8 cellular contexts compared by ENCODE assay signal in the genomic region with DNA sequence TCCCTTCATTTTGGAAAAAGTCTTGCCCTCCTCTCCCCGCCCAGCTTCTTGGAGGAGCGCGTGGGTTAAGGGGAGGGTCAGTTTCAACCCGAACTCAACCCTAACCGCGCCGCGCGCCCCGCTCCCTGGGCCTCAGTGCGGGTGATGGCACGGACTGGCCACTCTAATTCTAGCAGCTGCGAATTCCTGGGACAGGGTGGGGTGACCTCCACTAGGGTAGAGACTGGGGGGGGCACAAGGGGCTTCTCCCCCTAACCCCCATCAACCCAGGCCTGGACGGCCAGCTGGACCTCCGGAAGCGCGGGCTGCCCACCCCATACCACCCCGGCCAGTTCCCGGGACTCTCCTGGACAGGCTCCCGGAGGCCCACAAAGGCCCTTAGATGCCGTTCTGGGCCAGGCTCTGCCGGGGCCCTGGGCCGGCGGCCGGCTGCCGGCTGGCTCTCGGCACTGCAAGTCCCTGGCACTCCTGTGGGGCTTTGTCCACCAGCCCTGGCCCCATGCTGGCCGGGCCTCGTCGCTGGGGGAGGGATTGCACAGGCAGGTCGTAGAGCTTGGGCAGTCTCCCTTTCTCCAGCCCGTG. TPM values are rescaled to one million over a fixed set of nuclear protein-coding genes. Genes with fewer than 3 reads are reported as not detected.
DNase-seq lines count a peak whose midpoint lies in the region; ATAC-seq and TF ChIP-seq lines count a peak whose summit lies in the region.

No MANE protein-coding gene starts in this region.

- POLR2A ChIA-PET in PC-3 (lab: Charles Lee; ENCODE audit: unreplicated experiment): no interaction called here

- peaks cover 41% of the 10 kb centered on the region for H3K27me3 Mint-ChIP-seq in neural progenitor cell (ENCODE audit: insufficient read depth, low read depth)

- H3K27me3 ChIP-seq in PC-3 (ENCODE audit: low read length) (0 out of 2 replicates have a peak, but pooled peaks cover 3% of the 10 kb centered on the region), fibroblast of lung (ENCODE audit: control insufficient read depth, insufficient read depth, low read length) (peaks cover 2% of the 10 kb centered on the region), neural progenitor cell (peaks cover 92% of the 10 kb centered on the region)

- H3K4me3 ChIP-seq in PC-3 (ENCODE audit: low read length): peak overlapping the region; percentile 68
- peak overlapping the region in 1 of 4 experiments; percentile 63 for H3K4me3 ChIP-seq in fibroblast of lung (replicated peaks in 1 of 4; ENCODE audit: control extremely low read depth in 1 of 4, insufficient read depth in 1 of 4, low read depth in 3 of 4, low read length in 4 of 4)
- peak overlapping the region; percentile 76 for H3K4me3 ChIP-seq in neural progenitor cell

- peak; percentile 59 for DNase-seq in AG08396 (ENCODE audit: low spot score)
- DNase-seq in PC-3: no peak
- no peak for DNase-seq in fibroblast of lung (ENCODE audit: low read depth in 2 of 2)
- peak; percentile 61 for DNase-seq in neural progenitor cell (ENCODE audit: low spot score)
- no peak for DNase-seq in NCI-H2171 (lab: John Stamatoyannopoulos, UW)

- H3K36me3 ChIP-seq in PC-3 (ENCODE audit: low read depth, low read length) (no peaks in the 10 kb centered on the region), fibroblast of lung (ENCODE audit: control insufficient read depth, insufficient read depth, low read length) (no peaks in the 10 kb centered on the region), neural progenitor cell (no peaks in the 10 kb centered on the region)

- peak overlapping the region; percentile 81 for H3K4me2 ChIP-seq in PC-3 (ENCODE audit: low read length)
- H3K4me2 ChIP-seq in fibroblast of lung (ENCODE audit: extremely low read depth, insufficient read depth, low read length): peak overlapping the region; percentile 54
- peak overlapping the region; percentile 96 for H3K4me2 ChIP-seq in neural progenitor cell

- H3K9me2 ChIP-seq in PC-3 (replicated peaks; ENCODE audit: low read length): no peaks in the 10 kb centered on the region

- TF ChIP-seq CTCF in PC-3 (conservative IDR thresholded peaks at IDR 0.05; ENCODE audit: low read depth, low read length) (no peak), fibroblast of lung (conservative IDR thresholded peaks at IDR 0.05 in 1 of 2, IDR thresholded peaks at IDR 0.05 in 1 of 2; ENCODE audit: low read depth in 1 of 2, low read length in 2 of 2) (no peak), neural progenitor cell (IDR thresholded peaks at IDR 0.05) (no peak)

- H3K79me2 ChIP-seq in PC-3 (ENCODE audit: low read length): no peaks in the 10 kb centered on the region
- no peaks in the 10 kb centered on the region for H3K79me2 ChIP-seq in fibroblast of lung (ENCODE audit: control insufficient read depth, insufficient read depth, low read length)
- H3K79me2 ChIP-seq in neural progenitor cell (ENCODE audit: low read depth): no peaks in the 10 kb centered on the region

- CTCF ChIA-PET in PC-3 (lab: Charles Lee): interaction anchor here (0.5 to 1.8 kb wide), 2 partner anchors 180 to 364 kb away, joined by 4 to 44 read pairs; no protein-coding TSS in a partner anchor

- H3K27ac Mint-ChIP-seq in neural progenitor cell: no peak overlapping the region

- BruUV-seq in PC-3 (replicated peaks; lab: Mats Ljungman, UMichigan): no TSS peak

- H3K27ac ChIP-seq in PC-3 (ENCODE audit: low read length): no peak overlapping the region
- no peak overlapping the region for H3K27ac ChIP-seq in fibroblast of lung (ENCODE audit: insufficient read depth, low read length)
- no peak overlapping the region for H3K27ac ChIP-seq in neural progenitor cell

- H3K9me3 ChIP-seq in PC-3 (ENCODE audit: low read length): no peaks in the 10 kb centered on the region
- no peaks in the 10 kb centered on the region for H3K9me3 ChIP-seq in fibroblast of lung (ENCODE audit: control insufficient read depth, insufficient read depth, low read depth, low read length)
- no peaks in the 10 kb centered on the region for H3K9me3 ChIP-seq in neural progenitor cell (ENCODE audit: low read depth)

- intact Hi-C loops in PC-3 (cut with micrococcal nuclease): loop anchor here (5.0 kb wide), 1 partner anchor 254 kb away; a partner anchor contains a TSS

- no peaks in the 10 kb centered on the region for H3F3A ChIP-seq in PC-3 (ENCODE audit: low read length, unreplicated experiment)
- H3F3A ChIP-seq in neural progenitor cell (ENCODE audit: low read depth): no peaks in the 10 kb centered on the region

- H3K9ac ChIP-seq in PC-3 (ENCODE audit: low read length) (no peak overlapping the region), fibroblast of lung (ENCODE audit: insufficient read depth, low read length) (no peak overlapping the region), neural progenitor cell (no peak overlapping the region)

- peaks cover 10% of the 10 kb centered on the region for H3K4me1 Mint-ChIP-seq in neural progenitor cell

- H3K36me3 Mint-ChIP-seq in neural progenitor cell: no peaks in the 10 kb centered on the region

- no peak for ATAC-seq in PC-3
- no peak for ATAC-seq in GM18517 (IDR thresholded peaks at IDR 0.05; ENCODE audit: unreplicated experiment)
- ATAC-seq in GM19463 (IDR thresholded peaks at IDR 0.05; ENCODE audit: unreplicated experiment): no peak
- ATAC-seq in activated CD4-positive, CD25-positive, alpha-beta regulatory T cell treated with anti-CD3 and anti-CD28 coated beads, Interleukin-2, amount 50 U/mL, for 24 hours: no peak

- H2AFZ ChIP-seq in PC-3 (ENCODE audit: low read length) (peak overlapping the region; percentile 83; the same call in 1 of the 2 replicates), fibroblast of lung (ENCODE audit: low read length) (peak overlapping the region; percentile 34), neural progenitor cell (replicated peaks) (peak overlapping the region; percentile 100)

- peak overlapping the region; percentile 72 for H3K4me3 Mint-ChIP-seq in neural progenitor cell

- H4K20me1 ChIP-seq in PC-3 (ENCODE audit: low read length) (no peaks in the 10 kb centered on the region), fibroblast of lung (ENCODE audit: control insufficient read depth, extremely low read depth, insufficient read depth, low read length) (no peaks in the 10 kb centered on the region), neural progenitor cell (ENCODE audit: low read depth) (no peaks in the 10 kb centered on the region)

- H3K4me1 ChIP-seq in PC-3 (ENCODE audit: insufficient read depth, low read length) (no peaks in the 10 kb centered on the region), fibroblast of lung (ENCODE audit: control insufficient read depth, extremely low read depth, insufficient read depth, low read length) (no peaks in the 10 kb centered on the region), neural progenitor cell (peaks cover 7% of the 10 kb centered on the region)

- H3K9me3 Mint-ChIP-seq in neural progenitor cell: no peaks in the 10 kb centered on the region

RNA-seq across cellular contexts. Expression of a gene that starts 7.2 kb away (rescaled TPM):
- total RNA-seq in PC-3 (2014; rRNA removed) (not detected in 2 replicates), fibroblast of lung (under 0.01 and 0.17 TPM in 2 replicates), neural progenitor cell (ENCODE audit: low replicate concordance) (0.09 and 0.53 TPM in 2 replicates)
- 0.05 TPM in 2 replicates for polyA plus RNA-seq in fibroblast of lung
- polyA plus RNA-seq in fibroblast of lung (2012): 0.05 TPM in 1 of 2 replicates, not detected in the other
- not detected in 2 replicates for polyA minus RNA-seq in fibroblast of lung (ENCODE audit: low replicate concordance)

Comparison
In these comparisons a context has a peak if more than half of its experiments do, and no peak if none do; other contexts are left out.
1. DNase-seq: peak in AG08396 (single experiment) and neural progenitor cell (single experiment); none in PC-3 (single experiment), fibroblast of lung (0 of 2) and NCI-H2171 (single experiment).
2. H2AFZ ChIP-seq: peak in every context shown above with its lines; median percentile 100 in neural progenitor cell; 83 in PC-3; 34 in fibroblast of lung.
3. Peak in every context shown above with its lines, with median percentiles within 50 percentile points of each other: H3K4me2 ChIP-seq.